10 cellular contexts compared by ENCODE assay signal in genomic region chr6:137291441-137291840, GRCh38.
A peak's percentile ranks its signal among the peaks of the same experiment; 100 is the strongest.
DNase-seq lines count a peak whose midpoint lies in the region; ATAC-seq, FAIRE-seq and TF ChIP-seq lines count a peak whose summit lies in the region.
"Had no signal": no experiment of that assay in that cellular context is flagged by ENCODE, and none has a peak within 500 bp of the region (broad histone marks: within the 10 kb centered on the region; RNA-seq: fewer than 3 reads in every experiment).

No MANE protein-coding gene starts in this region.

- no peak overlapping the region for H4K8ac ChIP-seq in neuronal stem cell (ENCODE audit: low read depth, low read length)

- WGBS in neuronal stem cell (ENCODE audit: extremely low coverage in 2 of 2, insufficient read length in 2 of 2, insufficient replicate concordance in 1 of 2), 2 donors = no CpG with 5 or more reads among the region's 3 CpGs

- H3K14ac ChIP-seq in neuronal stem cell (ENCODE audit: low read length) = no peak overlapping the region

- H3K4me1 ChIP-seq in neuronal stem cell (ENCODE audit: control insufficient read depth in 2 of 2, insufficient read depth in 1 of 2, low read depth in 1 of 2, low read length in 2 of 2) (no peaks in the 10 kb centered on the region), kidney (ENCODE audit: control insufficient read depth in 1 of 2, insufficient read depth in 1 of 2, low read depth in 1 of 2, low read length in 2 of 2) (no peaks in the 10 kb centered on the region)

- H3K4me3 ChIP-seq in epithelial cell of esophagus (ENCODE audit: low read length) (no peak overlapping the region), neuronal stem cell (ENCODE audit: low read length in 2 of 2) (no peak overlapping the region), kidney (ENCODE audit: low read length in 2 of 2) (no peak overlapping the region)

- H3K4me2 ChIP-seq in neuronal stem cell (ENCODE audit: insufficient read depth, low read length, poor library complexity, severe bottlenecking) = no peak overlapping the region

- H3K18ac ChIP-seq in neuronal stem cell (ENCODE audit: low read length) = peak overlapping the region; percentile 40

- H2BK12ac ChIP-seq in neuronal stem cell (ENCODE audit: low read length) = no peak overlapping the region

- DNase-seq in H4 (ENCODE audit: low spot score) (peak; percentile 27), RPMI7951 (ENCODE audit: low read depth) (peak; percentile 86), epithelial cell of esophagus (ENCODE audit: low read depth) (peak; percentile 84), neuronal stem cell (ENCODE audit: low spot score) (no peak), kidney (no peak)
- DNase-seq: NK-92 treated with Interleukin-12 subunit alpha and Interleukin-12 subunit beta, amount 100 ng/mL, for 24 hours; stimulated activated CD4-positive, alpha-beta T cell treated with anti-CD3 and anti-CD28 coated beads, Interleukin-4, amount 100 ng/mL, for 1 hour had no signal

- H3K23ac ChIP-seq in neuronal stem cell (ENCODE audit: low read depth, low read length, poor library complexity) = no peak overlapping the region

- no peak overlapping the region for H2BK5ac ChIP-seq in neuronal stem cell (ENCODE audit: low read length)

- no peaks in the 10 kb centered on the region for H3K27me3 ChIP-seq in neuronal stem cell (ENCODE audit: control insufficient read depth in 3 of 3, insufficient read depth in 3 of 3, low read depth in 1 of 3, low read length in 3 of 3)

- ATAC-seq in GM19023 (IDR thresholded peaks at IDR 0.05; ENCODE audit: unreplicated experiment) (no peak), GM21723 (IDR thresholded peaks at IDR 0.05; ENCODE audit: unreplicated experiment) (no peak), GM18873 (IDR thresholded peaks at IDR 0.05; ENCODE audit: low FRiP score, unreplicated experiment) (no peak)

- TF ChIP-seq CTCF in epithelial cell of esophagus (IDR thresholded peaks at IDR 0.05; ENCODE audit: insufficient read depth, low read depth, low read length, missing control alignments) (no peak), kidney (IDR thresholded peaks at IDR 0.05; ENCODE audit: borderline replicate concordance, extremely low read depth, insufficient read depth) (no peak)

- no peak overlapping the region for H2AK5ac ChIP-seq in neuronal stem cell (ENCODE audit: low read depth, low read length)

- no peak overlapping the region for H4K91ac ChIP-seq in neuronal stem cell (ENCODE audit: low read depth, low read length, poor library complexity)

- no peaks in the 10 kb centered on the region for H3K79me1 ChIP-seq in neuronal stem cell (ENCODE audit: low read depth, low read length)

- intact Hi-C loops in kidney (cut with DNase I) = no loop called here

- FAIRE-seq in kidney (lab: Jason Lieb, UNC) = no peak

- no peak overlapping the region for H2BK15ac ChIP-seq in neuronal stem cell (ENCODE audit: low read length)

- H2BK120ac ChIP-seq in neuronal stem cell (ENCODE audit: low read depth, low read length) = no peak overlapping the region

- H3K27ac ChIP-seq in neuronal stem cell (replicated peaks; ENCODE audit: low read length) (no peak overlapping the region), kidney (ENCODE audit: low read depth in 2 of 2, low read length in 2 of 2) (no peak overlapping the region)

- no peak overlapping the region for H3K4ac ChIP-seq in neuronal stem cell (ENCODE audit: low read length)

- H3K9me3 ChIP-seq in neuronal stem cell (replicated peaks in 1 of 2; ENCODE audit: control insufficient read depth in 2 of 2, insufficient read depth in 1 of 2, low read depth in 1 of 2, low read length in 2 of 2) (no peaks in the 10 kb centered on the region), kidney (ENCODE audit: control insufficient read depth in 1 of 2, low read length in 2 of 2) (no peaks in the 10 kb centered on the region)

- no peaks in the 10 kb centered on the region for H3K36me3 ChIP-seq in neuronal stem cell (replicated peaks in 1 of 2; ENCODE audit: control insufficient read depth in 2 of 2, insufficient read depth in 2 of 2, low read length in 2 of 2)
- H3K36me3 ChIP-seq in kidney (ENCODE audit: control insufficient read depth in 1 of 2, insufficient read depth in 2 of 2, low read length in 2 of 2) = no peaks in the 10 kb centered on the region

- H2AFZ ChIP-seq in neuronal stem cell (ENCODE audit: low read length) = no peak overlapping the region

- H3K9ac ChIP-seq in neuronal stem cell (ENCODE audit: low read depth, low read length, poor library complexity) = no peak overlapping the region
- no peak overlapping the region for H3K9ac ChIP-seq in kidney (ENCODE audit: low read length in 2 of 2)

Comparison
In these comparisons a context has a peak if more than half of its experiments do, and no peak if none do; other contexts are left out.
1. DNase-seq: peak in H4 (single experiment), RPMI7951 (single experiment) and epithelial cell of esophagus (single experiment); none in neuronal stem cell (single experiment) and kidney (single experiment).